11 cellular contexts compared by ENCODE assay signal in the genomic region with DNA sequence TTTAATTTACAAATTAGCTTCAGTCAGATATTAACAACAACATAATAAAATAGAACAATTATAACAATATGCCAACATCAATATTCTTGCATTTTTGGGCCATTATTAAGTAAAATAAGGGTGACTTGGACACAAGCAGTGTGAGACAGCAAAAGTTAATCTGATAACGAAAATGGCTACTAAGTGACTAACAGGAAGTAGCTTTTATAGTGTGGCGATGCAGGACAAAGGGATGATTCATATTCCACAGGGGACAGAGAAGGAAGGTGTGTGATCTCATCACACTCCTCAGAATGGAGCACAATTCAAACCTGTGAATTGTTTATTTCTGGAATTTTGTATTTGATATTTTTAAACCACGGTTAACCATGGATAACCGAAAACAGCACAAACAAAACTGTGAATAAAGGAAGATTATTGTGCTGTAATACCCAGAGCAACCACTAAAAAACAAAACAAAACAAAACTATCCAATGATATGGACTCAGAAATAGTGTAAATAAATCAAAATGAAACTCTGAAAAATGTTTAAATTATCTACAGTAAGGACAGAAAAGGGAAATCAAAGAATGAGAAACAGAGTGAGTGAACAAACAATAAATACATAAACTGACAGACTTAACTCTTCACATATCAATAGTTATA.
DNase-seq lines count a peak whose midpoint lies in the region; ATAC-seq and TF ChIP-seq lines count a peak whose summit lies in the region.
"Had no signal": no experiment of that assay in that cellular context is flagged by ENCODE, and none has a peak within 500 bp of the region (broad histone marks: within the 10 kb centered on the region; RNA-seq: fewer than 3 reads in every experiment).

No MANE protein-coding gene starts in this region.

- POLR2A ChIA-PET in WTC11 (lab: Charles Lee): no interaction called here

- H3K9ac ChIP-seq in trophoblast cell (ENCODE audit: low read length): no peak overlapping the region
- H3K9ac ChIP-seq: KMS-11, parathyroid adenoma had no signal

- H2AFZ ChIP-seq in trophoblast cell (ENCODE audit: insufficient read depth, low read length, poor library complexity): no peak overlapping the region
- H2AFZ ChIP-seq: parathyroid adenoma had no signal

- H3K4me2 ChIP-seq in trophoblast cell (ENCODE audit: low read length): no peak overlapping the region
- H3K4me2 ChIP-seq: KMS-11 had no signal

- H3K27ac Mint-ChIP-seq in WTC11 (no peak overlapping the region), immature natural killer cell (no peak overlapping the region)
- H3K27ac Mint-ChIP-seq: activated CD8-positive, alpha-beta T cell treated with anti-CD3 and anti-CD28 coated beads for 36 hours had no signal

- no peak overlapping the region for H3K4ac ChIP-seq in trophoblast cell (ENCODE audit: low read depth, low read length)

- no peak overlapping the region for H2AK5ac ChIP-seq in trophoblast cell (ENCODE audit: low read length)

- H3K27me3 Mint-ChIP-seq in WTC11 (ENCODE audit: low read depth): no peaks in the 10 kb centered on the region
- H3K27me3 Mint-ChIP-seq in immature natural killer cell (ENCODE audit: low read depth in 3 of 3): peaks cover 0 to 1% (median 0%) of the 10 kb centered on the region in 3 donors

- peak; percentile 54 for DNase-seq in GM03348 (ENCODE audit: low spot score)
- peak; percentile 21 for DNase-seq in NCI-H69 (lab: John Stamatoyannopoulos, UW)
- peak; percentile 92 for DNase-seq in dermis blood vessel endothelial cell
- peak; percentile 14 to 68 for DNase-seq in trophoblast cell
- DNase-seq in stimulated activated CD4-positive, alpha-beta T cell treated with anti-CD3 and anti-CD28 coated beads, Interleukin-12 subunit alpha, Interleukin-12 subunit beta, amount 100 ng/mL, for 4 hours: no peak
- no peak for DNase-seq in WTC11 (ENCODE audit: low spot score)
- no peak for DNase-seq in immature natural killer cell
- no peak for DNase-seq in NCI-H2227 (lab: John Stamatoyannopoulos, UW; ENCODE audit: unreplicated experiment)
- DNase-seq: activated CD8-positive, alpha-beta T cell treated with anti-CD3 and anti-CD28 coated beads for 36 hours had no signal

- no peak overlapping the region for H2BK12ac ChIP-seq in trophoblast cell (ENCODE audit: low read length)

- H3K79me2 ChIP-seq in trophoblast cell (ENCODE audit: control insufficient read depth, insufficient read depth, low read length, poor library complexity): no peaks in the 10 kb centered on the region
- H3K79me2 ChIP-seq: parathyroid adenoma had no signal

- no peaks in the 10 kb centered on the region for H3K36me3 ChIP-seq in trophoblast cell (ENCODE audit: control insufficient read depth in 1 of 2, insufficient read depth in 2 of 2, low read length in 2 of 2)

- H3K4me3 ChIP-seq in trophoblast cell (ENCODE audit: low read depth, low read length): no peak overlapping the region

- H2BK120ac ChIP-seq in trophoblast cell (ENCODE audit: insufficient read depth, low read length, poor library complexity): no peak overlapping the region

- H2BK5ac ChIP-seq in trophoblast cell (ENCODE audit: low read depth, low read length, poor library complexity): no peak overlapping the region

- ATAC-seq in WTC11: no peak
- ATAC-seq: activated CD8-positive, alpha-beta T cell treated with anti-CD3 and anti-CD28 coated beads for 36 hours had no signal

- H3K23ac ChIP-seq in trophoblast cell (ENCODE audit: low read length): no peak overlapping the region

- H3K4me3 Mint-ChIP-seq in WTC11: no peak overlapping the region
- H3K4me3 Mint-ChIP-seq in immature natural killer cell: no peak overlapping the region
- H3K4me3 Mint-ChIP-seq: activated CD8-positive, alpha-beta T cell treated with anti-CD3 and anti-CD28 coated beads for 36 hours had no signal

- no CpG with 5 or more reads among the region's 4 CpGs for WGBS in trophoblast cell (ENCODE audit: extremely low coverage, insufficient coverage, insufficient read length)

- H3K4me1 Mint-ChIP-seq in WTC11 (peaks cover 21% of the 10 kb centered on the region), immature natural killer cell (no peaks in the 10 kb centered on the region)

- H3K36me3 Mint-ChIP-seq in WTC11 (no peaks in the 10 kb centered on the region), immature natural killer cell (no peaks in the 10 kb centered on the region)

- TF ChIP-seq CTCF in WTC11 (IDR thresholded peaks at IDR 0.05): no peak

- H3K27me3 ChIP-seq in trophoblast cell (ENCODE audit: insufficient read depth, low read length): no peaks in the 10 kb centered on the region

- no peak overlapping the region for H4K91ac ChIP-seq in trophoblast cell (ENCODE audit: low read depth, low read length)

- no peak overlapping the region for H3K14ac ChIP-seq in trophoblast cell (ENCODE audit: low read length)

- CTCF ChIA-PET in WTC11 (lab: Charles Lee): interaction anchor here (0.5 kb wide), 1 partner anchor 191 kb away, joined by 5 read pairs; no protein-coding TSS in a partner anchor

- no peaks in the 10 kb centered on the region for H3K9me3 ChIP-seq in trophoblast cell (ENCODE audit: insufficient read depth, low read depth, low read length)

- H4K12ac ChIP-seq in trophoblast cell (ENCODE audit: low read depth, low read length): no peak overlapping the region

- no peaks in the 10 kb centered on the region for H3K9me3 Mint-ChIP-seq in WTC11
- H3K9me3 Mint-ChIP-seq in immature natural killer cell: peaks cover 0 to 2% (median 0%) of the 10 kb centered on the region in 6 donors
- H3K9me3 Mint-ChIP-seq: activated CD8-positive, alpha-beta T cell treated with anti-CD3 and anti-CD28 coated beads for 36 hours had no signal

- H3K79me1 ChIP-seq in trophoblast cell (ENCODE audit: low read length): no peaks in the 10 kb centered on the region

- no peak overlapping the region for H3K27ac ChIP-seq in trophoblast cell (ENCODE audit: low read depth, low read length)
- H3K27ac ChIP-seq: KMS-11, parathyroid adenoma had no signal

- H4K8ac ChIP-seq in trophoblast cell (ENCODE audit: low read depth, low read length): no peak overlapping the region

- no peaks in the 10 kb centered on the region for H3K4me1 ChIP-seq in trophoblast cell (ENCODE audit: control insufficient read depth in 1 of 2, insufficient read depth in 2 of 2, low read length in 2 of 2)
- H3K4me1 ChIP-seq: parathyroid adenoma had no signal

- no peak overlapping the region for H3K18ac ChIP-seq in trophoblast cell (ENCODE audit: low read length)

TF ChIP-seq in WTC11, 78 proteins besides CTCF, POLR2A, EP300 and RAD21:
- TF ChIP-seq, protein P1, sequence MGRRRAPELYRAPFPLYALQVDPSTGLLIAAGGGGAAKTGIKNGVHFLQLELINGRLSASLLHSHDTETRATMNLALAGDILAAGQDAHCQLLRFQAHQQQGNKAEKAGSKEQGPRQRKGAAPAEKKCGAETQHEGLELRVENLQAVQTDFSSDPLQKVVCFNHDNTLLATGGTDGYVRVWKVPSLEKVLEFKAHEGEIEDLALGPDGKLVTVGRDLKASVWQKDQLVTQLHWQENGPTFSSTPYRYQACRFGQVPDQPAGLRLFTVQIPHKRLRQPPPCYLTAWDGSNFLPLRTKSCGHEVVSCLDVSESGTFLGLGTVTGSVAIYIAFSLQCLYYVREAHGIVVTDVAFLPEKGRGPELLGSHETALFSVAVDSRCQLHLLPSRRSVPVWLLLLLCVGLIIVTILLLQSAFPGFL (CRISPR knock-in tag; IDR thresholded peaks at IDR 0.05; ENCODE audit: borderline replicate concordance): no peak
- TF ChIP-seq, protein P2, sequence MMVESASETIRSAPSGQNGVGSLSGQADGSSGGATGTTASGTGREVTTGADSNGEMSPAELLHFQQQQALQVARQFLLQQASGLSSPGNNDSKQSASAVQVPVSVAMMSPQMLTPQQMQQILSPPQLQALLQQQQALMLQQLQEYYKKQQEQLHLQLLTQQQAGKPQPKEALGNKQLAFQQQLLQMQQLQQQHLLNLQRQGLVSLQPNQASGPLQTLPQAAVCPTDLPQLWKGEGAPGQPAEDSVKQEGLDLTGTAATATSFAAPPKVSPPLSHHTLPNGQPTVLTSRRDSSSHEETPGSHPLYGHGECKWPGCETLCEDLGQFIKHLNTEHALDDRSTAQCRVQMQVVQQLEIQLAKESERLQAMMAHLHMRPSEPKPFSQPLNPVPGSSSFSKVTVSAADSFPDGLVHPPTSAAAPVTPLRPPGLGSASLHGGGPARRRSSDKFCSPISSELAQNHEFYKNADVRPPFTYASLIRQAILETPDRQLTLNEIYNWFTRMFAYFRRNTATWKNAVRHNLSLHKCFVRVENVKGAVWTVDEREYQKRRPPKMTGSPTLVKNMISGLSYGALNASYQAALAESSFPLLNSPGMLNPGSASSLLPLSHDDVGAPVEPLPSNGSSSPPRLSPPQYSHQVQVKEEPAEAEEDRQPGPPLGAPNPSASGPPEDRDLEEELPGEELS (CRISPR knock-in tag; IDR thresholded peaks at IDR 0.05): no peak
- no peak for TF ChIP-seq OVOL2 (CRISPR knock-in tag; IDR thresholded peaks at IDR 0.05; ENCODE audit: borderline replicate concordance)
- TF ChIP-seq, protein P3, sequence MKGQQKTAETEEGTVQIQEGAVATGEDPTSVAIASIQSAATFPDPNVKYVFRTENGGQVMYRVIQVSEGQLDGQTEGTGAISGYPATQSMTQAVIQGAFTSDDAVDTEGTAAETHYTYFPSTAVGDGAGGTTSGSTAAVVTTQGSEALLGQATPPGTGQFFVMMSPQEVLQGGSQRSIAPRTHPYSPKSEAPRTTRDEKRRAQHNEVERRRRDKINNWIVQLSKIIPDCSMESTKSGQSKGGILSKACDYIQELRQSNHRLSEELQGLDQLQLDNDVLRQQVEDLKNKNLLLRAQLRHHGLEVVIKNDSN (CRISPR knock-in tag; IDR thresholded peaks at IDR 0.05): no peak

Comparison
In these comparisons a context has a peak if more than half of its experiments do, and no peak if none do; other contexts are left out.
1. DNase-seq: peak in GM03348 (single experiment), NCI-H69 (single experiment), dermis blood vessel endothelial cell (single experiment) and trophoblast cell (2 of 2); none in stimulated activated CD4-positive, alpha-beta T cell treated with anti-CD3 and anti-CD28 coated beads, Interleukin-12 subunit alpha, Interleukin-12 subunit beta, amount 100 ng/mL, for 4 hours (single experiment), WTC11 (single experiment), immature natural killer cell (0 of 3) and NCI-H2227 (single experiment).